ENCODE assay signal across 25 cellular contexts in the genomic region with DNA sequence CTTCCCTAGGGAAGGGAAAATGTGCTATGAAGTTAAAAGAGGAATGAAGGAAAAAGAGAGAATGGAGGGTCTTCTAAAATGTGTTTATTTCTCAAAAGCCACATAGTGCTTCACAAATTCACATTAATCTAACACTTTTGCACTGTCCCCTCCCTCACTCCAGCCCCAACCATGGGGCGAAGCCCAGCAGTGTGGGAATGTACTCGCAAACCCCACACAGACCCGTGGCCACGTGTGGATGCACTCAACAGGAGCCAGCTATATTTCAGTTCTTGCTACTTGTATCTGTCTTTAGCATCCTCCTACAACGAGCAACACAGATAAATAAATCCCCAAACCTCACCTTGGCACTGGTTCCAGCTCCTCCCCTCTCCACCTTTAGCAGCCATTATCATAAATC.
DNase-seq lines count a peak whose midpoint lies in the region; ATAC-seq, FAIRE-seq and TF ChIP-seq lines count a peak whose summit lies in the region.
"Had no signal": no experiment of that assay in that cellular context is flagged by ENCODE, and none has a peak within 500 bp of the region (broad histone marks: within the 10 kb centered on the region; RNA-seq: fewer than 3 reads in every experiment).

No MANE protein-coding gene starts in this region.

- H3K4me1 Mint-ChIP-seq in GM23338 (peaks cover 15% of the 10 kb centered on the region), endodermal cell (peaks cover 10% of the 10 kb centered on the region)
- peaks cover 0 to 8% of the 10 kb centered on the region in 2 donors for H3K4me1 Mint-ChIP-seq in stimulated activated naive B cell treated with anti-CD40 and anti-IgM and Interleukin-4, amounts not matched to agents 10 μg/mL and 1 μg/mL and 100 μg/mL, for 72 hours
- H3K4me1 Mint-ChIP-seq: B cell had no signal

- H3K36me3 Mint-ChIP-seq in GM23338 (ENCODE audit: low read depth) (no peaks in the 10 kb centered on the region), endodermal cell (ENCODE audit: low read depth) (no peaks in the 10 kb centered on the region)
- peaks cover 5 to 7% of the 10 kb centered on the region in 2 donors for H3K36me3 Mint-ChIP-seq in stimulated activated naive B cell treated with anti-CD40 and anti-IgM and Interleukin-4, amounts not matched to agents 10 μg/mL and 1 μg/mL and 100 μg/mL, for 72 hours
- H3K36me3 Mint-ChIP-seq: CD8-positive, alpha-beta T cell had no signal

- H3K27ac ChIP-seq in GM23338 (ENCODE audit: low read depth) (no peak overlapping the region), endodermal cell (ENCODE audit: low read depth, low read length) (no peak overlapping the region), ovary (no peak overlapping the region), small intestine (ENCODE audit: low read depth in 1 of 2, low read length in 1 of 2) (no peak overlapping the region)
- H3K27ac ChIP-seq: 22Rv1; A549; BLaER1 treated with 17β-estradiol and CSF1 and Interleukin-3, amounts not matched to agents 10 nM and 100 nM; C4-2B had no signal

- H3K27me3 ChIP-seq in GM23338 (ENCODE audit: insufficient read depth) (no peaks in the 10 kb centered on the region), endodermal cell (ENCODE audit: control insufficient read depth, insufficient read depth, low read length, poor library complexity, severe bottlenecking) (no peaks in the 10 kb centered on the region), ovary (no peaks in the 10 kb centered on the region), small intestine (ENCODE audit: control insufficient read depth in 2 of 2, insufficient read depth in 2 of 2, low read length in 2 of 2) (no peaks in the 10 kb centered on the region)
- H3K27me3 ChIP-seq: BLaER1 treated with 17β-estradiol and CSF1 and Interleukin-3, amounts not matched to agents 10 nM and 100 nM had no signal

- H4K20me1 ChIP-seq in GM23338 (replicated peaks; ENCODE audit: insufficient read depth): no peaks in the 10 kb centered on the region
- H4K20me1 ChIP-seq: BLaER1 treated with 17β-estradiol and CSF1 and Interleukin-3, amounts not matched to agents 10 nM and 100 nM had no signal

- no peak for DNase-seq in GM23338 (ENCODE audit: low spot score)
- peak; percentile 12 for DNase-seq in endodermal cell
- peak; percentile 22 for DNase-seq in left kidney (ENCODE audit: low read depth, low spot score)
- DNase-seq in stimulated activated naive B cell treated with anti-CD40 and anti-IgM and Interleukin-4, amounts not matched to agents 10 μg/mL and 1 μg/mL and 100 μg/mL, for 72 hours: no peak
- DNase-seq in NCI-H1694 treated with DMSO at 0.1 percent for 48 hours (lab: John Stamatoyannopoulos, UW): no peak
- no peak for DNase-seq in HT-29 (ENCODE audit: low spot score)
- no peak for DNase-seq in ovary
- no peak for DNase-seq in small intestine
- DNase-seq: AML-193; Caco-2; Calu3; CD4-positive, alpha-beta T cell; CD8-positive, alpha-beta T cell; DND-41; EL; GDM1 had no signal

- H3K27me3 Mint-ChIP-seq in GM23338 (ENCODE audit: insufficient read depth, low read depth, poor library complexity) (peaks cover 5% of the 10 kb centered on the region), endodermal cell (ENCODE audit: insufficient read depth) (no peaks in the 10 kb centered on the region)
- H3K27me3 Mint-ChIP-seq in stimulated activated naive B cell treated with anti-CD40 and anti-IgM and Interleukin-4, amounts not matched to agents 10 μg/mL and 1 μg/mL and 100 μg/mL, for 72 hours: no peaks in the 10 kb centered on the region
- H3K27me3 Mint-ChIP-seq: B cell; CD4-positive, alpha-beta T cell had no signal

- H3K36me3 ChIP-seq in GM23338 (ENCODE audit: insufficient read depth) (no peaks in the 10 kb centered on the region), endodermal cell (ENCODE audit: control insufficient read depth, insufficient read depth, low read length) (no peaks in the 10 kb centered on the region), ovary (no peaks in the 10 kb centered on the region), small intestine (ENCODE audit: control insufficient read depth in 2 of 2, insufficient read depth in 2 of 2, low read length in 2 of 2) (no peaks in the 10 kb centered on the region)
- H3K36me3 ChIP-seq: BLaER1 treated with 17β-estradiol and CSF1 and Interleukin-3, amounts not matched to agents 10 nM and 100 nM had no signal

- no peak for FAIRE-seq in small intestine (lab: Jason Lieb, UNC)
- FAIRE-seq: A549, D721Med, GM12878, GM12892, GM18507 had no signal

- H3K79me2 ChIP-seq in GM23338 (replicated peaks; ENCODE audit: insufficient read depth): no peaks in the 10 kb centered on the region

- peaks cover 9% of the 10 kb centered on the region; the same call in 1 of the 2 replicates for H3K9me2 ChIP-seq in GM23338 (ENCODE audit: insufficient read depth)

- peak overlapping the region; percentile 69; the same call in 1 of the 2 replicates for H2AFZ ChIP-seq in GM23338

- H3K27ac Mint-ChIP-seq in GM23338 (no peak overlapping the region), endodermal cell (no peak overlapping the region)
- H3K27ac Mint-ChIP-seq in stimulated activated naive B cell treated with anti-CD40 and anti-IgM and Interleukin-4, amounts not matched to agents 10 μg/mL and 1 μg/mL and 100 μg/mL, for 72 hours: peak overlapping the region; percentile 4
- H3K27ac Mint-ChIP-seq: B cell; CD4-positive, alpha-beta T cell; CD8-positive, alpha-beta T cell had no signal

- ATAC-seq in GM23338: no peak
- ATAC-seq in stimulated activated naive B cell treated with anti-CD40 and anti-IgM and Interleukin-4, amounts not matched to agents 10 μg/mL and 1 μg/mL and 100 μg/mL, for 72 hours (replicated peaks): no peak
- ATAC-seq: A549; CD8-positive, alpha-beta T cell; GM12878 had no signal

- no peak for TF ChIP-seq POLR2A in ovary (IDR thresholded peaks at IDR 0.05)

- TF ChIP-seq CTCF in GM23338 (conservative IDR thresholded peaks at IDR 0.05; ENCODE audit: low read depth in 2 of 2) (no peak), endodermal cell (conservative IDR thresholded peaks at IDR 0.05) (no peak), ovary (IDR thresholded peaks at IDR 0.05) (no peak)

- 92% methylated on average over 5 of the region's 5 CpGs; no CpG with 5 or more reads in 1 of the 2 experiments for WGBS in endodermal cell (ENCODE audit: insufficient coverage in 1 of 2, insufficient read length in 1 of 2), 2 experiments
- 31 to 42% (median 35%) methylated on average over 5 of the region's 5 CpGs for WGBS in ovary, 3 donors
- 73 to 78% (median 75%) methylated on average over 5 of the region's 5 CpGs for WGBS in small intestine, 3 donors

- H3K9me3 Mint-ChIP-seq in GM23338 (no peaks in the 10 kb centered on the region), endodermal cell (no peaks in the 10 kb centered on the region)
- H3K9me3 Mint-ChIP-seq in stimulated activated naive B cell treated with anti-CD40 and anti-IgM and Interleukin-4, amounts not matched to agents 10 μg/mL and 1 μg/mL and 100 μg/mL, for 72 hours: peaks cover 2 to 4% of the 10 kb centered on the region in 2 donors
- H3K9me3 Mint-ChIP-seq: CD4-positive, alpha-beta T cell; CD8-positive, alpha-beta T cell had no signal

- no peaks in the 10 kb centered on the region for H3F3A ChIP-seq in GM23338 (replicated peaks; ENCODE audit: low read depth)

- no peak overlapping the region for H3K4me3 ChIP-seq in GM23338
- no peak overlapping the region for H3K4me3 ChIP-seq in endodermal cell (ENCODE audit: low read length)
- H3K4me3 ChIP-seq in ovary: no peak overlapping the region
- H3K4me3 ChIP-seq in small intestine (ENCODE audit: low read depth in 1 of 2, low read length in 2 of 2): no peak overlapping the region
- H3K4me3 ChIP-seq: A549; BLaER1 treated with 17β-estradiol and CSF1 and Interleukin-3, amounts not matched to agents 10 nM and 100 nM; GM12878 had no signal

- H3K4me2 ChIP-seq in GM23338: no peak overlapping the region
- H3K4me2 ChIP-seq: A549; BLaER1 treated with 17β-estradiol and CSF1 and Interleukin-3, amounts not matched to agents 10 nM and 100 nM had no signal

- no peaks in the 10 kb centered on the region for H3K4me1 ChIP-seq in GM23338 (ENCODE audit: insufficient read depth)
- no peaks in the 10 kb centered on the region for H3K4me1 ChIP-seq in endodermal cell (ENCODE audit: control insufficient read depth, insufficient read depth, low read length)
- no peaks in the 10 kb centered on the region for H3K4me1 ChIP-seq in ovary (ENCODE audit: insufficient read depth)
- no peaks in the 10 kb centered on the region for H3K4me1 ChIP-seq in small intestine (ENCODE audit: control insufficient read depth in 2 of 2, insufficient read depth in 1 of 2, low read depth in 1 of 2, low read length in 1 of 2)
- H3K4me1 ChIP-seq: A549, Caco-2 had no signal

- H3K4me3 Mint-ChIP-seq in GM23338: no peak overlapping the region
- H3K4me3 Mint-ChIP-seq in endodermal cell: no peak overlapping the region
- H3K4me3 Mint-ChIP-seq in stimulated activated naive B cell treated with anti-CD40 and anti-IgM and Interleukin-4, amounts not matched to agents 10 μg/mL and 1 μg/mL and 100 μg/mL, for 72 hours: no peak overlapping the region
- H3K4me3 Mint-ChIP-seq: B cell; CD4-positive, alpha-beta T cell; CD8-positive, alpha-beta T cell had no signal

- intact Hi-C loops in ovary (cut with DNase I): no loop called here

- no peak for TF ChIP-seq EP300 in ovary (IDR thresholded peaks at IDR 0.05)

- no peaks in the 10 kb centered on the region for H3K9me3 ChIP-seq in endodermal cell (ENCODE audit: control insufficient read depth, low read length)
- H3K9me3 ChIP-seq in ovary: no peaks in the 10 kb centered on the region
- no peaks in the 10 kb centered on the region for H3K9me3 ChIP-seq in small intestine (ENCODE audit: control insufficient read depth, low read depth)
- H3K9me3 ChIP-seq: A549; BLaER1 treated with 17β-estradiol and CSF1 and Interleukin-3, amounts not matched to agents 10 nM and 100 nM; Caco-2 had no signal

- H3K9ac ChIP-seq in endodermal cell (ENCODE audit: extremely low read depth, low read length, poor library complexity, severe bottlenecking): no peak overlapping the region
- H3K9ac ChIP-seq: BLaER1 treated with 17β-estradiol and CSF1 and Interleukin-3, amounts not matched to agents 10 nM and 100 nM had no signal

TF ChIP-seq in GM23338, 12 proteins besides CTCF, POLR2A, EP300 and RAD21 (continues in another document):
- TF ChIP-seq EZH2phosphoT487 (IDR thresholded peaks at IDR 0.05; ENCODE audit: unreplicated experiment) (no peak), STAT1 (IDR thresholded peaks at IDR 0.05; ENCODE audit: unreplicated experiment) (no peak)

Comparison
In these comparisons a context has a peak if more than half of its experiments do, and no peak if none do; other contexts are left out.
1. DNase-seq: peak in endodermal cell (single experiment) and left kidney (single experiment); none in GM23338 (single experiment), stimulated activated naive B cell treated with anti-CD40 and anti-IgM and Interleukin-4, amounts not matched to agents 10 μg/mL and 1 μg/mL and 100 μg/mL, for 72 hours (single experiment), NCI-H1694 treated with DMSO at 0.1 percent for 48 hours (single experiment), HT-29 (single experiment), ovary (0 of 5) and small intestine (single experiment).